10 cellular contexts compared by ENCODE assay signal in the genomic region with DNA sequence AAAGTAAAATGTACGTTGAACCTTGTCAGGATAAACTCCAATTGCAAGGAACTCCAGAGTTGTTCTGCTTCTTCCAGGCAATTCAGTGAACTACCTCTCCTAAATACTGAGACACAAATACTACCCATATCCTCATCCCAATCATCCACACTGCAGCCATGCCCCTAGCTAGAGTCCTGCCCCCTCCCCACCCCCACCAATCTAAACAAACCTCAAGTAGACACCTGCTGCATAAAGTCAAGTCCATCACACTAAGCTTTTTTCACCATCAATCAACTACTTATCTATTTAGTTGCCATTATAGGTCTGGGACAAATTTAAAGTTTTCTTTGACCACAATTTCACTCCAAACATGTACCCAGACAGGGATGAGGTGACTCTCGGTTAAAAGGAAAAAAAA.
DNase-seq lines count a peak whose midpoint lies in the region; ATAC-seq, FAIRE-seq and TF ChIP-seq lines count a peak whose summit lies in the region.
"Had no signal": no experiment of that assay in that cellular context is flagged by ENCODE, and none has a peak within 500 bp of the region (broad histone marks: within the 10 kb centered on the region; RNA-seq: fewer than 3 reads in every experiment).

No MANE protein-coding gene starts in this region.

- no peak for TF ChIP-seq POLR2A in heart left ventricle (IDR thresholded peaks at IDR 0.05)

- H3K36me3 Mint-ChIP-seq in astrocyte (ENCODE audit: low read depth, unreplicated experiment) = peaks cover 4% of the 10 kb centered on the region

- peak overlapping the region; percentile 53 for H3K4me2 ChIP-seq in astrocyte (ENCODE audit: low read length)

- ATAC-seq in heart left ventricle (no peak), left ventricle myocardium superior (no peak), aorta (ENCODE audit: low FRiP score) (peak; percentile 13), GM19023 (IDR thresholded peaks at IDR 0.05; ENCODE audit: unreplicated experiment) (no peak)

- peaks cover 27% of the 10 kb centered on the region for H3K4me1 Mint-ChIP-seq in astrocyte (ENCODE audit: low read depth, unreplicated experiment)

- H3K27me3 ChIP-seq in heart left ventricle (no peaks in the 10 kb centered on the region), astrocyte (ENCODE audit: insufficient read depth, low read length) (no peaks in the 10 kb centered on the region), muscle layer of duodenum (ENCODE audit: low read depth, low read length) (no peaks in the 10 kb centered on the region), aorta (ENCODE audit: control insufficient read depth in 1 of 2, insufficient read depth in 2 of 2, low read length in 1 of 2) (no peaks in the 10 kb centered on the region)

- DNase-seq in heart left ventricle = no peak
- no peak for DNase-seq in left ventricle myocardium superior
- no peak for DNase-seq in astrocyte (ENCODE audit: low read depth)
- no peak for DNase-seq in aorta
- no peak for DNase-seq in activated CD4-positive, CD25-positive, alpha-beta regulatory T cell treated with anti-CD3 and anti-CD28 coated beads, Interleukin-2, amount 50 U/mL, for 72 hours
- DNase-seq in COLO829 (ENCODE audit: low spot score) = no peak
- DNase-seq: Calu3, NCI-H1436 had no signal

- H3K27me3 Mint-ChIP-seq in astrocyte (ENCODE audit: low read depth, unreplicated experiment) = no peaks in the 10 kb centered on the region

- 58 to 68% (median 59%) methylated on average over 2 of the region's 2 CpGs for WGBS in heart left ventricle, 4 donors
- 57 to 59% methylated on average over 2 of the region's 2 CpGs for WGBS in aorta, 2 donors

- H3K36me3 ChIP-seq in heart left ventricle (peaks cover 0 to 15% (median 9%) of the 10 kb centered on the region in 9 donors), astrocyte (ENCODE audit: insufficient read depth, low read length) (no peaks in the 10 kb centered on the region), muscle layer of duodenum (ENCODE audit: control insufficient read depth in 1 of 2, insufficient read depth in 2 of 2, low read length in 2 of 2) (peaks cover 5 to 11% of the 10 kb centered on the region in 2 donors), aorta (ENCODE audit: control insufficient read depth in 1 of 2, insufficient read depth in 2 of 2, low read length in 1 of 2) (no peaks in the 10 kb centered on the region)

- H3K4me1 ChIP-seq in heart left ventricle (peaks cover 12 to 72% (median 49%) of the 10 kb centered on the region in 12 donors), astrocyte (ENCODE audit: insufficient read depth, low read length) (peaks cover 3% of the 10 kb centered on the region), muscle layer of duodenum (ENCODE audit: control insufficient read depth in 1 of 2, insufficient read depth in 2 of 2, low read length in 2 of 2) (peaks cover 31 to 43% of the 10 kb centered on the region in 2 donors), aorta (ENCODE audit: control insufficient read depth in 1 of 2, insufficient read depth in 2 of 2, low read length in 2 of 2) (no peaks in the 10 kb centered on the region)

- FAIRE-seq in astrocyte (lab: Jason Lieb, UNC) = no peak

- H3K9me3 ChIP-seq in heart left ventricle = no peaks in the 10 kb centered on the region
- H3K9me3 ChIP-seq in astrocyte (ENCODE audit: insufficient read depth, low read depth, low read length) = no peaks in the 10 kb centered on the region
- H3K9me3 ChIP-seq in muscle layer of duodenum (ENCODE audit: control insufficient read depth in 1 of 2, low read length in 2 of 2) = no peaks in the 10 kb centered on the region
- no peaks in the 10 kb centered on the region for H3K9me3 ChIP-seq in aorta (ENCODE audit: control insufficient read depth, low read length)

- intact Hi-C loops in heart left ventricle (cut with DNase I) (loop anchor here in 2 of 10 donors (5.0 kb wide), 2 partner anchors 62 to 167 kb away; partner anchors contain the start of gene SIK3 (in 1 of the 2)), left ventricle myocardium superior (cut with micrococcal nuclease) (no loop called here), aorta (cut with DNase I) (no loop called here)

- TF ChIP-seq CTCF in heart left ventricle (IDR thresholded peaks at IDR 0.05) (no peak), astrocyte (IDR thresholded peaks at IDR 0.05; ENCODE audit: insufficient read depth, low read depth, low read length) (no peak)

- H3K9me3 Mint-ChIP-seq in astrocyte (ENCODE audit: unreplicated experiment) = no peaks in the 10 kb centered on the region

- no peaks in the 10 kb centered on the region for H3K79me2 ChIP-seq in astrocyte (ENCODE audit: insufficient read depth, low read length)

- H3K4me3 Mint-ChIP-seq in astrocyte (ENCODE audit: unreplicated experiment) = peak overlapping the region; percentile 8

- H3K9ac ChIP-seq in astrocyte (ENCODE audit: low read length) = peak overlapping the region; percentile 26

- peak overlapping the region in 10 of 12 donors; percentile 45 to 82 (median 58) for H3K27ac ChIP-seq in heart left ventricle
- H3K27ac ChIP-seq in astrocyte (ENCODE audit: low read depth, low read length) = no peak overlapping the region
- H3K27ac ChIP-seq in muscle layer of duodenum (ENCODE audit: low read length) = peak overlapping the region; percentile 69
- no peak overlapping the region for H3K27ac ChIP-seq in aorta (ENCODE audit: low read depth in 1 of 2, low read length in 2 of 2)

- H3K4me3 ChIP-seq in heart left ventricle (peak overlapping the region in 10 of 12 donors; percentile 1 to 40 (median 28)), astrocyte (ENCODE audit: insufficient read depth, low read depth, low read length) (no peak overlapping the region), muscle layer of duodenum (ENCODE audit: low read depth in 1 of 2, low read length in 2 of 2) (peak overlapping the region; percentile 52 to 66), aorta (ENCODE audit: low read length in 2 of 2) (no peak overlapping the region)

- H2AFZ ChIP-seq in astrocyte (ENCODE audit: low read depth, low read length) = no peak overlapping the region

- peaks cover 5% of the 10 kb centered on the region for H4K20me1 ChIP-seq in astrocyte (ENCODE audit: insufficient read depth, low read length)

- no peak overlapping the region for H3K27ac Mint-ChIP-seq in astrocyte (ENCODE audit: unreplicated experiment)

Comparison
In these comparisons a context has a peak if more than half of its experiments do, and no peak if none do; other contexts are left out.
1. H3K27ac ChIP-seq: peak in heart left ventricle (10 of 12) and muscle layer of duodenum (single experiment); none in astrocyte (single experiment) and aorta (0 of 2).
2. H3K4me3 ChIP-seq: peak in heart left ventricle (10 of 12) and muscle layer of duodenum (2 of 2); none in astrocyte (single experiment) and aorta (0 of 2).